ENCODE assay signal across 13 cellular contexts in genomic region chr6:27631614-27631925, GRCh38.
DNase-seq lines count a peak whose midpoint lies in the region; FAIRE-seq and TF ChIP-seq lines count a peak whose summit lies in the region.
"Had no signal": no experiment of that assay in that cellular context is flagged by ENCODE, and none has a peak within 500 bp of the region (broad histone marks: within the 10 kb centered on the region; RNA-seq: fewer than 3 reads in every experiment).

No MANE protein-coding gene starts in this region.

- H3K27me3 ChIP-seq in BE2C (no peaks in the 10 kb centered on the region), astrocyte (ENCODE audit: insufficient read depth, low read length) (no peaks in the 10 kb centered on the region), neural cell (ENCODE audit: insufficient read depth, low read depth, low read length) (peaks cover 3% of the 10 kb centered on the region)

- no peak for TF ChIP-seq EP300 in neural cell (conservative IDR thresholded peaks at IDR 0.05; ENCODE audit: poor library complexity, severe bottlenecking)

- no peaks in the 10 kb centered on the region for H3K4me1 ChIP-seq in BE2C
- peaks cover 4% of the 10 kb centered on the region for H3K4me1 ChIP-seq in astrocyte (ENCODE audit: insufficient read depth, low read length)

- H3K4me3 Mint-ChIP-seq in HFFc6 (no peak overlapping the region), astrocyte (ENCODE audit: unreplicated experiment) (peak overlapping the region; percentile 92)

- TF ChIP-seq CTCF in BE2C (IDR thresholded peaks at IDR 0.05; ENCODE audit: low read depth, low read length), result no peak
- TF ChIP-seq CTCF in HFFc6 (IDR thresholded peaks at IDR 0.05), result no peak
- TF ChIP-seq CTCF in astrocyte (IDR thresholded peaks at IDR 0.05; ENCODE audit: insufficient read depth, low read depth, low read length), result no peak
- TF ChIP-seq CTCF in neural cell (IDR thresholded peaks at IDR 0.05; ENCODE audit: poor library complexity, severe bottlenecking), result no peak

- intact Hi-C loops in head of caudate nucleus (cut with DNase I), result no loop called here

- H3K9me3 ChIP-seq in BE2C, result no peaks in the 10 kb centered on the region
- H3K9me3 ChIP-seq in astrocyte (ENCODE audit: insufficient read depth, low read depth, low read length), result no peaks in the 10 kb centered on the region
- no peaks in the 10 kb centered on the region for H3K9me3 ChIP-seq in neural cell (ENCODE audit: low read length)

- FAIRE-seq in astrocyte (lab: Jason Lieb, UNC), result no peak
- FAIRE-seq: endometrium, GM12892 had no signal

- H3K27me3 Mint-ChIP-seq in HFFc6 (ENCODE audit: insufficient read depth) (peaks cover 4% of the 10 kb centered on the region), astrocyte (ENCODE audit: low read depth, unreplicated experiment) (peaks cover 18% of the 10 kb centered on the region)

- H3K27ac ChIP-seq in astrocyte (ENCODE audit: low read depth, low read length) (no peak overlapping the region), neural cell (ENCODE audit: low read length) (no peak overlapping the region)

- no peak overlapping the region for H3K9ac ChIP-seq in astrocyte (ENCODE audit: low read length)
- no peak overlapping the region for H3K9ac ChIP-seq in neural cell (ENCODE audit: low read length)

- H3K79me2 ChIP-seq in astrocyte (ENCODE audit: insufficient read depth, low read length) (no peaks in the 10 kb centered on the region), neural cell (replicated peaks; ENCODE audit: insufficient read depth, low read length) (no peaks in the 10 kb centered on the region)

- peak overlapping the region; percentile 95; the same call in 1 of the 2 replicates for H3K4me3 ChIP-seq in BE2C (ENCODE audit: low read depth, low read length)
- no peak overlapping the region for H3K4me3 ChIP-seq in astrocyte (ENCODE audit: insufficient read depth, low read depth, low read length)
- H3K4me3 ChIP-seq in neural cell (ENCODE audit: low read length), result peak overlapping the region; percentile 80

- H3K9me3 Mint-ChIP-seq in HFFc6, result peaks cover 8% of the 10 kb centered on the region
- H3K9me3 Mint-ChIP-seq in astrocyte (ENCODE audit: unreplicated experiment), result peaks cover 7% of the 10 kb centered on the region

- H2AFZ ChIP-seq in astrocyte (ENCODE audit: low read depth, low read length) (no peak overlapping the region), neural cell (ENCODE audit: low read depth, low read length) (no peak overlapping the region)

- DNase-seq in BE2C, result no peak
- DNase-seq in HFFc6, result peak; percentile 63
- no peak for DNase-seq in astrocyte (ENCODE audit: low read depth)
- DNase-seq in hypothalamus (lab: John Stamatoyannopoulos, UW), result no peak
- no peak for DNase-seq in middle frontal gyrus (ENCODE audit: extremely low spot score, low spot score)
- DNase-seq in NCI-H2196 treated with DMSO at 0.1 percent for 48 hours (lab: John Stamatoyannopoulos, UW; ENCODE audit: unreplicated experiment), result no peak
- DNase-seq in head of caudate nucleus, result no peak
- DNase-seq: activated CD4-positive, alpha-beta T cell treated with anti-CD3 and anti-CD28 coated beads for 1 hour; Karpas-422; stimulated activated naive CD4-positive, alpha-beta T cell had no signal

- peak overlapping the region; percentile 85 for H3K4me2 ChIP-seq in astrocyte (ENCODE audit: low read length)
- H3K4me2 ChIP-seq in neural cell (ENCODE audit: low read length), result peak overlapping the region; percentile 4

- H3K36me3 ChIP-seq in BE2C (no peaks in the 10 kb centered on the region), astrocyte (ENCODE audit: insufficient read depth, low read length) (no peaks in the 10 kb centered on the region), neural cell (ENCODE audit: insufficient read depth, low read length) (no peaks in the 10 kb centered on the region)

- H3K27ac Mint-ChIP-seq in HFFc6 (no peak overlapping the region), astrocyte (ENCODE audit: unreplicated experiment) (peak overlapping the region; percentile 81)

- TF ChIP-seq RAD21 in neural cell (conservative IDR thresholded peaks at IDR 0.05), result no peak

- H3K9me2 ChIP-seq in neural cell (ENCODE audit: insufficient read depth, low read length), result no peaks in the 10 kb centered on the region

- H3K36me3 Mint-ChIP-seq in HFFc6 (ENCODE audit: low read depth), result no peaks in the 10 kb centered on the region; the same call in 1 of the 2 replicates
- no peaks in the 10 kb centered on the region for H3K36me3 Mint-ChIP-seq in astrocyte (ENCODE audit: low read depth, unreplicated experiment)

- H3F3A ChIP-seq in neural cell (ENCODE audit: insufficient read depth, low read length, poor library complexity, severe bottlenecking), result peaks cover 3% of the 10 kb centered on the region

- H4K20me1 ChIP-seq in astrocyte (ENCODE audit: insufficient read depth, low read length) (no peaks in the 10 kb centered on the region), neural cell (ENCODE audit: insufficient read depth) (no peaks in the 10 kb centered on the region)

- H3K4me1 Mint-ChIP-seq in HFFc6 (ENCODE audit: low read depth), result no peaks in the 10 kb centered on the region
- H3K4me1 Mint-ChIP-seq in astrocyte (ENCODE audit: low read depth, unreplicated experiment), result no peaks in the 10 kb centered on the region

TF ChIP-seq in neural cell, 6 proteins besides CTCF, POLR2A, EP300 and RAD21:
- TF ChIP-seq MXI1 (conservative IDR thresholded peaks at IDR 0.05; ENCODE audit: poor library complexity, severe bottlenecking) (no peak), TAF1 (IDR thresholded peaks at IDR 0.05; ENCODE audit: low read depth) (no peak), SMC3 (conservative IDR thresholded peaks at IDR 0.05; ENCODE audit: poor library complexity) (no peak), EZH2 (IDR thresholded peaks at IDR 0.05; ENCODE audit: borderline replicate concordance, insufficient read depth, low read length, poor library complexity, severe bottlenecking) (no peak), POLR2AphosphoS5 (IDR thresholded peaks at IDR 0.05) (no peak), REST (IDR thresholded peaks at IDR 0.05; ENCODE audit: borderline replicate concordance) (no peak)
